Comparison of ENCODE assay signal across 14 cellular contexts in genomic region chr12:100986595-100987547, GRCh38.
DNase-seq lines count a peak whose midpoint lies in the region; ATAC-seq, FAIRE-seq and TF ChIP-seq lines count a peak whose summit lies in the region.
"Had no signal": no experiment of that assay in that cellular context is flagged by ENCODE, and none has a peak within 500 bp of the region (broad histone marks: within the 10 kb centered on the region; RNA-seq: fewer than 3 reads in every experiment).

No MANE protein-coding gene starts in this region.

- no peaks in the 10 kb centered on the region for H3K9me3 ChIP-seq in left lung
- H3K9me3 ChIP-seq: BE2C, vagina had no signal

- H3K27ac Mint-ChIP-seq in activated naive CD4-positive, alpha-beta T cell treated with anti-CD3 and anti-CD28 coated beads for 36 hours, result no peak overlapping the region
- H3K27ac Mint-ChIP-seq: T-helper 1 cell treated with Interleukin-12 subunit alpha and Interleukin-12 subunit beta and Interleukin-4 antibody, amounts not matched to agents 30 μg/mL and 1 μg/mL, for 36 hours had no signal

- TF ChIP-seq CTCF in astrocyte of the cerebellum (IDR thresholded peaks at IDR 0.05; ENCODE audit: low read depth, low read length, missing control alignments) (no peak), left lung (IDR thresholded peaks at IDR 0.05) (no peak)

- H3K27me3 ChIP-seq in left lung, result no peaks in the 10 kb centered on the region
- H3K27me3 ChIP-seq: BE2C, vagina had no signal

- CTCF ChIA-PET in activated naive CD4-positive, alpha-beta T cell treated with anti-CD3 and anti-CD28 coated beads for 36 hours (lab: Charles Lee), result no interaction called here

- no peaks in the 10 kb centered on the region for H3K36me3 Mint-ChIP-seq in activated naive CD4-positive, alpha-beta T cell treated with anti-CD3 and anti-CD28 coated beads for 36 hours (ENCODE audit: low read depth)

- in situ Hi-C loops in astrocyte of the cerebellum (cut with HindIII; ENCODE audit: low sequenced_read_pairs), result no loop called here

- H3K27ac ChIP-seq in left lung, result no peak overlapping the region

- no peak for FAIRE-seq in frontal cortex (lab: Jason Lieb, UNC)
- FAIRE-seq: islet of Langerhans had no signal

- no peaks in the 10 kb centered on the region for H3K36me3 ChIP-seq in left lung
- H3K36me3 ChIP-seq: BE2C, vagina had no signal

- no peak overlapping the region for H3K4me3 ChIP-seq in astrocyte of the cerebellum (ENCODE audit: low read depth, low read length)
- H3K4me3 ChIP-seq in left lung, result no peak overlapping the region
- H3K4me3 ChIP-seq: vagina had no signal

- peaks cover 4% of the 10 kb centered on the region for H3K27me3 Mint-ChIP-seq in activated naive CD4-positive, alpha-beta T cell treated with anti-CD3 and anti-CD28 coated beads for 36 hours (ENCODE audit: low read depth)

- no peaks in the 10 kb centered on the region for H3K4me1 ChIP-seq in left lung
- H3K4me1 ChIP-seq: BE2C had no signal

- DNase-seq in A172 (ENCODE audit: low spot score) (peak; percentile 14), GM04504 (ENCODE audit: low read depth) (peak; percentile 54), astrocyte of the cerebellum (ENCODE audit: low read depth) (peak; percentile 8), left lung (no peak), frontal cortex (ENCODE audit: low spot score in 2 of 2) (no peak), putamen (ENCODE audit: low spot score) (no peak)
- DNase-seq in activated CD8-positive, alpha-beta memory T cell treated with anti-CD3 and anti-CD28 coated beads, Interleukin-2, amount 50 U/mL, for 4 hours, result no peak
- DNase-seq in activated naive CD4-positive, alpha-beta T cell treated with anti-CD3 and anti-CD28 coated beads for 36 hours, result no peak

- H3K4me1 Mint-ChIP-seq in activated naive CD4-positive, alpha-beta T cell treated with anti-CD3 and anti-CD28 coated beads for 36 hours (ENCODE audit: low read depth), result no peaks in the 10 kb centered on the region

- H3K9me3 Mint-ChIP-seq in activated naive CD4-positive, alpha-beta T cell treated with anti-CD3 and anti-CD28 coated beads for 36 hours, result no peaks in the 10 kb centered on the region

- peak; percentile 24 for ATAC-seq in left lung
- ATAC-seq: esophagus mucosa, PC-3 had no signal

- intact Hi-C loops in left lung (cut with DNase I), result no loop called here
- intact Hi-C loops in activated naive CD4-positive, alpha-beta T cell treated with anti-CD3 and anti-CD28 coated beads for 36 hours (cut with micrococcal nuclease), result loop anchor here (10.0 kb wide), 1 partner anchor 248 kb away; no protein-coding TSS in a partner anchor

- H3K4me3 Mint-ChIP-seq in activated naive CD4-positive, alpha-beta T cell treated with anti-CD3 and anti-CD28 coated beads for 36 hours, result no peak overlapping the region
- H3K4me3 Mint-ChIP-seq: T-helper 1 cell treated with Interleukin-12 subunit alpha and Interleukin-12 subunit beta and Interleukin-4 antibody, amounts not matched to agents 30 μg/mL and 1 μg/mL, for 36 hours had no signal

Comparison
In these comparisons a context has a peak if more than half of its experiments do, and no peak if none do; other contexts are left out.
1. DNase-seq: peak in A172 (single experiment), GM04504 (single experiment) and astrocyte of the cerebellum (single experiment); none in left lung (0 of 2), frontal cortex (0 of 2), activated CD8-positive, alpha-beta memory T cell treated with anti-CD3 and anti-CD28 coated beads, Interleukin-2, amount 50 U/mL, for 4 hours (single experiment), putamen (single experiment) and activated naive CD4-positive, alpha-beta T cell treated with anti-CD3 and anti-CD28 coated beads for 36 hours (single experiment).